In genomic region chr3:118884748-118885206, GRCh38 we compare ENCODE assay signal across 8 cellular contexts.
DNase-seq lines count a peak whose midpoint lies in the region; ATAC-seq and TF ChIP-seq lines count a peak whose summit lies in the region.

No MANE protein-coding gene starts in this region.

- H3K27me3 ChIP-seq in AG04450 (ENCODE audit: control insufficient read depth, insufficient read depth, low read length): no peaks in the 10 kb centered on the region
- H3K27me3 ChIP-seq in lung (ENCODE audit: control insufficient read depth, insufficient read depth): no peaks in the 10 kb centered on the region

- DNase-seq in AG04450 (ENCODE audit: low read depth, low spot score) (no peak), NCI-H2171 treated with DMSO at 0.1 percent for 48 hours (lab: John Stamatoyannopoulos, UW) (peak; percentile 80), coronary artery (ENCODE audit: low spot score) (no peak), lung (ENCODE audit: low spot score) (peak; percentile 65)
- peak; percentile 87 for DNase-seq in activated CD4-positive, alpha-beta T cell treated with anti-CD3 and anti-CD28 coated beads for 48 hours
- peak; percentile 66 for DNase-seq in stimulated activated CD8-positive, alpha-beta memory T cell treated with anti-CD3 and anti-CD28 coated beads, Interleukin-15, amount 100 ng/mL, for 1 hour (ENCODE audit: low read depth)

- CTCF ChIA-PET in AG04450 (lab: Charles Lee): interaction anchor here (0.6 to 8.9 kb wide), 32 partner anchors 7 to 1360 kb away, joined by 3 to 316 read pairs (median 5); partner anchors contain the start of genes B4GALT4 and IGSF11

- H3K27ac ChIP-seq in AG04450 (ENCODE audit: low read depth, low read length) (no peak overlapping the region), coronary artery (no peak overlapping the region), lung (ENCODE audit: low read depth in 1 of 2, low read length in 1 of 2) (no peak overlapping the region)

- H3K9me3 ChIP-seq in AG04450 (ENCODE audit: control insufficient read depth, insufficient read depth, low read length) (no peaks in the 10 kb centered on the region), lung (ENCODE audit: control insufficient read depth in 2 of 2, insufficient read depth in 1 of 2, low read length in 1 of 2) (no peaks in the 10 kb centered on the region)

- H3K4me3 ChIP-seq in AG04450 (ENCODE audit: low read depth, low read length): no peak overlapping the region
- no peak overlapping the region for H3K4me3 ChIP-seq in coronary artery
- H3K4me3 ChIP-seq in lung: no peak overlapping the region

- H3K4me1 ChIP-seq in lung (ENCODE audit: control insufficient read depth in 2 of 2, insufficient read depth in 2 of 2, low read length in 2 of 2): no peaks in the 10 kb centered on the region

- H3K36me3 ChIP-seq in lung (ENCODE audit: control insufficient read depth in 2 of 2, insufficient read depth in 2 of 2, low read length in 2 of 2): no peaks in the 10 kb centered on the region

- TF ChIP-seq CTCF in AG04450 (IDR thresholded peaks at IDR 0.05; ENCODE audit: low read depth, low read length): peak; percentile 84
- TF ChIP-seq CTCF in coronary artery (IDR thresholded peaks at IDR 0.05): peak; percentile 63
- TF ChIP-seq CTCF in lung (IDR thresholded peaks at IDR 0.05; ENCODE audit: control extremely low read depth, extremely low read depth): peak; percentile 12

- peak; percentile 68 for ATAC-seq in GM18517 (IDR thresholded peaks at IDR 0.05; ENCODE audit: unreplicated experiment)
- ATAC-seq in HG03066 (IDR thresholded peaks at IDR 0.05; ENCODE audit: low read depth, unreplicated experiment): peak; percentile 72
- ATAC-seq in lung (ENCODE audit: insufficient read depth, low FRiP score): peak; percentile 76

- 0 to 1% methylated on average over 3 of the region's 3 CpGs for WGBS in lung, 2 donors

- POLR2A ChIA-PET in AG04450 (lab: Yijun Ruan, JAX): interaction anchor here (0.5 kb wide), 1 partner anchor 214 kb away, joined by 3 read pairs; no protein-coding TSS in a partner anchor

Comparison
In these comparisons a context has a peak if more than half of its experiments do, and no peak if none do; other contexts are left out.
1. DNase-seq: peak in NCI-H2171 treated with DMSO at 0.1 percent for 48 hours (single experiment), activated CD4-positive, alpha-beta T cell treated with anti-CD3 and anti-CD28 coated beads for 48 hours (single experiment), lung (single experiment) and stimulated activated CD8-positive, alpha-beta memory T cell treated with anti-CD3 and anti-CD28 coated beads, Interleukin-15, amount 100 ng/mL, for 1 hour (single experiment); none in AG04450 (single experiment) and coronary artery (single experiment).
2. CTCF ChIP-seq: peak in every context shown above with its lines; median percentile 84 in AG04450; 63 in coronary artery; 12 in lung.
3. Peak in every context shown above with its lines, with median percentiles within 50 percentile points of each other: ATAC-seq.